In genomic region chr22:19122143-19122751, GRCh38 we compare ENCODE assay signal across 8 cellular contexts. TPM values are rescaled to one million over a fixed set of nuclear protein-coding genes. Genes with fewer than 3 reads are reported as not detected.
A peak's percentile ranks its signal among the peaks of the same experiment; 100 is the strongest.
DNase-seq lines count a peak whose midpoint lies in the region; ATAC-seq and TF ChIP-seq lines count a peak whose summit lies in the region.

Gene DGCR2, minus strand, starts transcription at chr22:19122412. Its CDS starts 206 bp downstream, at chr22:19122206.

- in situ Hi-C loops in GM13977 (cut with MboI; ENCODE audit: low pct_unique_long_range_greater_than_20kb, low sequenced_read_pairs, unreplicated experiment) = no loop called here

- peak within 1 kb of the TSS; percentile 45 for H3K27ac Mint-ChIP-seq in T-helper 1 cell treated with Interleukin-12 subunit alpha and Interleukin-12 subunit beta and Interleukin-4 antibody, amounts not matched to agents 30 μg/mL and 1 μg/mL, for 36 hours
- H3K27ac Mint-ChIP-seq in progenitor cell of endocrine pancreas = peak within 1 kb of the TSS; percentile 96

- peaks cover 4% of the 10 kb centered on the region for H3K27me3 Mint-ChIP-seq in T-helper 1 cell treated with Interleukin-12 subunit alpha and Interleukin-12 subunit beta and Interleukin-4 antibody, amounts not matched to agents 30 μg/mL and 1 μg/mL, for 36 hours (ENCODE audit: low read depth)
- H3K27me3 Mint-ChIP-seq in progenitor cell of endocrine pancreas = no peaks in the 10 kb centered on the region

- H3K4me1 ChIP-seq in upper lobe of right lung = peaks cover 41% of the 10 kb centered on the region

- peak within 1 kb of the TSS; percentile 92 for H3K27ac ChIP-seq in upper lobe of right lung

- H3K36me3 ChIP-seq in upper lobe of right lung = no peaks in the 10 kb centered on the region

- H3K9me3 ChIP-seq in upper lobe of right lung = no peaks in the 10 kb centered on the region

- ATAC-seq in HG02884 (IDR thresholded peaks at IDR 0.05; ENCODE audit: unreplicated experiment) (peak; percentile 74), left cardiac atrium (peak; percentile 98), upper lobe of right lung (peak; percentile 96)

- peak within 1 kb of the TSS; percentile 90 for H3K4me3 ChIP-seq in upper lobe of right lung

- DNase-seq in GM13977 (ENCODE audit: low spot score) = peak; percentile 100
- DNase-seq in NCI-H1694 treated with DMSO at 0.1 percent for 48 hours (lab: John Stamatoyannopoulos, UW) = peak; percentile 88
- peak; percentile 92 for DNase-seq in amniotic stem cell (lab: John Stamatoyannopoulos, UW)
- peak; percentile 97 for DNase-seq in left cardiac atrium
- peak; percentile 95 for DNase-seq in progenitor cell of endocrine pancreas (ENCODE audit: low spot score, unreplicated experiment)
- peak; percentile 99 for DNase-seq in upper lobe of right lung

- intact Hi-C loops in left cardiac atrium (cut with DNase I) (no loop called here), upper lobe of right lung (cut with DNase I) (no loop called here)

- H3K27me3 ChIP-seq in upper lobe of right lung = no peaks in the 10 kb centered on the region

- H3K9me3 Mint-ChIP-seq in T-helper 1 cell treated with Interleukin-12 subunit alpha and Interleukin-12 subunit beta and Interleukin-4 antibody, amounts not matched to agents 30 μg/mL and 1 μg/mL, for 36 hours = no peaks in the 10 kb centered on the region
- no peaks in the 10 kb centered on the region for H3K9me3 Mint-ChIP-seq in progenitor cell of endocrine pancreas (ENCODE audit: low read depth)

- H3K4me1 Mint-ChIP-seq in T-helper 1 cell treated with Interleukin-12 subunit alpha and Interleukin-12 subunit beta and Interleukin-4 antibody, amounts not matched to agents 30 μg/mL and 1 μg/mL, for 36 hours (ENCODE audit: low read depth) = peaks cover 30% of the 10 kb centered on the region
- peaks cover 29% of the 10 kb centered on the region for H3K4me1 Mint-ChIP-seq in progenitor cell of endocrine pancreas (ENCODE audit: low read depth)

- TF ChIP-seq CTCF in GM13977 (IDR thresholded peaks at IDR 0.05; ENCODE audit: extremely low read depth, insufficient read depth, missing control alignments) (no peak), progenitor cell of endocrine pancreas (IDR thresholded peaks at IDR 0.05; ENCODE audit: unreplicated experiment) (no peak), upper lobe of right lung (IDR thresholded peaks at IDR 0.05) (no peak)

- no peaks in the 10 kb centered on the region for H3K36me3 Mint-ChIP-seq in T-helper 1 cell treated with Interleukin-12 subunit alpha and Interleukin-12 subunit beta and Interleukin-4 antibody, amounts not matched to agents 30 μg/mL and 1 μg/mL, for 36 hours (ENCODE audit: low read depth)
- H3K36me3 Mint-ChIP-seq in progenitor cell of endocrine pancreas (ENCODE audit: insufficient read depth) = no peaks in the 10 kb centered on the region

- peak within 1 kb of the TSS; percentile 80 for H3K4me3 Mint-ChIP-seq in T-helper 1 cell treated with Interleukin-12 subunit alpha and Interleukin-12 subunit beta and Interleukin-4 antibody, amounts not matched to agents 30 μg/mL and 1 μg/mL, for 36 hours
- H3K4me3 Mint-ChIP-seq in progenitor cell of endocrine pancreas (ENCODE audit: low read depth) = peak within 1 kb of the TSS; percentile 83

RNA-seq across cellular contexts. Expression of gene DGCR2, which starts in this region (rescaled TPM):
- total RNA-seq in left cardiac atrium (10 to 100 TPM; 30.4 to 31.4 TPM), progenitor cell of endocrine pancreas (87.1 and 89.1 TPM in 2 replicates), upper lobe of right lung (70.6 TPM)

Comparison
In these comparisons a context has a peak if more than half of its experiments do, and no peak if none do; other contexts are left out.
1. Peak in every context shown above with its lines: DNase-seq, ATAC-seq, H3K4me3 ChIP-seq and H3K27ac ChIP-seq.